Comparison of ENCODE assay signal across 19 cellular contexts in the genomic region with DNA sequence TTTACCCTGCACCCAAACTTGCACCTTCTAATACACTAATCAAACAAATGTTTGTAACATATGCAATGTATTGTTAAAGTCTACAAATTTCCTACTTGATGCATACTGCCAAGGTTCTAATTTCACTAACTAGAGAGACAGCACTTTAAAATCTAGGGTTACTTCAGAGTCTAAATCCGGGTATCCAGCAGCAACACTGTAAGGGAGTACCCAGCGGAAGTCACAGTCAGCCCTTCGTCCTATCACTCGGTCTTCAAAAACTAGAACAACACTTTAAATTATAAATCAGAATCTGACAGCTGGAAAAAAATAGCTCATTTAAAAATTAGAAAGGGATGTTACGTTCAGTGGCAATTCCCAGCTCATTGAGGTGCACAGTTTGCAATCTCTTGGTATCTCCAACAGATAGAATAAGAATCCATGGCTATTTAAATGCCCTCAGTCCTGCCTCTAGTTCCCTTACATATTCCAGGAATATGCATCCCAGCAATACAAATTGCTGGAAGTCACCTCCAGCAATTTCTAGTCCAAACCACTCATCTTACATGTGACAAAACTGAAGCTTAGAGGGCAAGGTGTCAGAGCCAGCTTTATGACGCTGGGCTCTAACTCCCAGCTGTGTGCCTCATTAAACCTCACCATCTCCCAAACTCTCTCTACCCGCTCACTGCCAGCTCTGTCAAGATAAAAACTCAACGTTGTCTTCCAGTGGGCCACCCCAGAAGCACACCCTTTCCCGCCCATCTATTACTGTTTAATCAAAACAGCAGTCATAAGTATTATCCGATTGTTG. TPM values are rescaled to one million over a fixed set of nuclear protein-coding genes. Genes with fewer than 3 reads are reported as not detected.
DNase-seq lines count a peak whose midpoint lies in the region; ATAC-seq, FAIRE-seq and TF ChIP-seq lines count a peak whose summit lies in the region.
"Had no signal": no experiment of that assay in that cellular context is flagged by ENCODE, and none has a peak within 500 bp of the region (broad histone marks: within the 10 kb centered on the region; RNA-seq: fewer than 3 reads in every experiment).

No MANE protein-coding gene starts in this region.

- H3K4me3 Mint-ChIP-seq in activated T-helper 2 cell treated with anti-CD3 and anti-CD28 coated beads, Interferon-gamma antibody, Interleukin-2, Interleukin-4, amounts not matched to agents 10 μg/mL and 5 μg/mL and 100 μg/mL, durations not matched to agents 14 hours and 24 hours and 36 hours (ENCODE audit: low read depth) = no peak overlapping the region

- no peaks in the 10 kb centered on the region for H3F3A ChIP-seq in MM.1S (ENCODE audit: insufficient read depth, low read length)

- in situ Hi-C loops in GM12878 (cut with MboI) = no loop called here

- CTCF ChIA-PET in GM12878 (lab: Yijun Ruan, JAX) = interaction anchor here (0.7 to 3.1 kb wide), 19 partner anchors 9 to 377 kb away, joined by 3 to 11 read pairs (median 4); no protein-coding TSS in a partner anchor

- no peak for TF ChIP-seq RAD21 in GM12878 (IDR thresholded peaks at IDR 0.05; ENCODE audit: insufficient read depth, low read depth, low read length)

- DNase-seq in Right ventricle myocardium superior = no peak
- DNase-seq in cardiac septum (ENCODE audit: low spot score) = no peak
- DNase-seq in GM12878 (ENCODE audit: low read depth, low spot score) = no peak
- no peak for DNase-seq in right cardiac atrium
- no peak for DNase-seq in MM.1S
- no peak for DNase-seq in activated T-helper 2 cell treated with anti-CD3 and anti-CD28 coated beads, Interferon-gamma antibody, Interleukin-2, Interleukin-4, amounts not matched to agents 10 μg/mL and 5 μg/mL and 100 μg/mL, durations not matched to agents 14 hours and 24 hours and 36 hours (ENCODE audit: low spot score)
- no peak for DNase-seq in foreskin fibroblast
- DNase-seq: DMS53, Karpas-422, NCI-H1105 treated with DMSO at 0.1 percent for 48 hours, NCI-H2029, NCI-H446, NCI-H524 treated with DMSO at 0.1 percent for 48 hours, NCI-H774, PC-3 had no signal

- H3K36me3 ChIP-seq in GM12878 (ENCODE audit: control insufficient read depth in 2 of 2, insufficient read depth in 2 of 2, low read length in 1 of 2) (peaks cover 0 to 6% of the 10 kb centered on the region in 2 experiments; a peak in 1 of 4 replicates), MM.1S (replicated peaks; ENCODE audit: insufficient read depth, low read length) (no peaks in the 10 kb centered on the region)
- H3K36me3 ChIP-seq: SJSA1 had no signal

- H3K4me3 ChIP-seq in GM12878 (0 out of 2 replicates have a peak overlapping the region, but pooled peaks have one; percentile 15), right cardiac atrium (ENCODE audit: low read length) (no peak overlapping the region), MM.1S (ENCODE audit: low read length) (no peak overlapping the region), foreskin fibroblast (ENCODE audit: low read depth in 1 of 2, low read length in 2 of 2) (no peak overlapping the region)
- H3K4me3 ChIP-seq: SJSA1 had no signal

- no peaks in the 10 kb centered on the region for H3K27me3 Mint-ChIP-seq in activated T-helper 2 cell treated with anti-CD3 and anti-CD28 coated beads, Interferon-gamma antibody, Interleukin-2, Interleukin-4, amounts not matched to agents 10 μg/mL and 5 μg/mL and 100 μg/mL, durations not matched to agents 14 hours and 24 hours and 36 hours (ENCODE audit: low read depth)

- no peaks in the 10 kb centered on the region for H3K9me3 Mint-ChIP-seq in activated T-helper 2 cell treated with anti-CD3 and anti-CD28 coated beads, Interferon-gamma antibody, Interleukin-2, Interleukin-4, amounts not matched to agents 10 μg/mL and 5 μg/mL and 100 μg/mL, durations not matched to agents 14 hours and 24 hours and 36 hours

- H3K9me3 ChIP-seq in GM12878 (replicated peaks; ENCODE audit: control insufficient read depth, insufficient read depth, low read length) (no peaks in the 10 kb centered on the region), right cardiac atrium (ENCODE audit: control insufficient read depth, low read length) (no peaks in the 10 kb centered on the region), MM.1S (replicated peaks; ENCODE audit: insufficient read depth, low read length) (no peaks in the 10 kb centered on the region)
- H3K9me3 ChIP-seq: SJSA1 had no signal

- no peak for TF ChIP-seq POLR2A in GM12878 (IDR thresholded peaks at IDR 0.05; ENCODE audit: low read depth, low read length)

- no peak for FAIRE-seq in GM12878 (lab: Jason Lieb, UNC)
- FAIRE-seq: D721Med had no signal

- no TSS peak for BruUV-seq in GM12878 (replicated peaks; lab: Mats Ljungman, UMichigan)

- ATAC-seq in Right ventricle myocardium superior (ENCODE audit: poor library complexity) (peak; percentile 46), GM12878 (no peak), right cardiac atrium (peak in 1 of 2 donors; percentile 55)
- ATAC-seq: HCT116, PC-3 had no signal

- SMC1A ChIA-PET in GM12878 (lab: Charles Lee; ENCODE audit: uncharacterized antibody, unreplicated experiment) = interaction anchor here (0.6 to 3.7 kb wide), 33 partner anchors 9 to 338 kb away, joined by 3 to 30 read pairs (median 4); a partner anchor contains a TSS

- POLR2A ChIA-PET in GM12878 (lab: Charles Lee) = interaction anchor here (0.6 to 1.6 kb wide), 8 partner anchors 9 to 159 kb away, joined by 3 to 7 read pairs (median 4); no protein-coding TSS in a partner anchor

- H3K9ac ChIP-seq in GM12878 (ENCODE audit: control insufficient read depth, insufficient read depth, low read length) (no peak overlapping the region), MM.1S (ENCODE audit: low read length) (no peak overlapping the region)

- peaks cover 28% of the 10 kb centered on the region for H3K36me3 Mint-ChIP-seq in activated T-helper 2 cell treated with anti-CD3 and anti-CD28 coated beads, Interferon-gamma antibody, Interleukin-2, Interleukin-4, amounts not matched to agents 10 μg/mL and 5 μg/mL and 100 μg/mL, durations not matched to agents 14 hours and 24 hours and 36 hours (ENCODE audit: low read depth)

- H4K20me1 ChIP-seq in GM12878 (ENCODE audit: control insufficient read depth, insufficient read depth) (peaks cover 2% of the 10 kb centered on the region), MM.1S (ENCODE audit: insufficient read depth, low read length) (no peaks in the 10 kb centered on the region)

- H3K27ac Mint-ChIP-seq in activated T-helper 2 cell treated with anti-CD3 and anti-CD28 coated beads, Interferon-gamma antibody, Interleukin-2, Interleukin-4, amounts not matched to agents 10 μg/mL and 5 μg/mL and 100 μg/mL, durations not matched to agents 14 hours and 24 hours and 36 hours = no peak overlapping the region

- H2AFZ ChIP-seq in GM12878 (ENCODE audit: control insufficient read depth, low read depth, low read length) (no peak overlapping the region), MM.1S (ENCODE audit: low read length) (no peak overlapping the region)

- no peaks in the 10 kb centered on the region for H3K9me2 ChIP-seq in MM.1S (replicated peaks; ENCODE audit: insufficient read depth, low read length)

- no peaks in the 10 kb centered on the region for H3K27me3 ChIP-seq in GM12878 (replicated peaks in 1 of 2; ENCODE audit: control insufficient read depth in 2 of 2, insufficient read depth in 2 of 2, low read length in 1 of 2)
- no peaks in the 10 kb centered on the region for H3K27me3 ChIP-seq in right cardiac atrium (ENCODE audit: control insufficient read depth, insufficient read depth)
- H3K27me3 ChIP-seq in MM.1S (replicated peaks; ENCODE audit: insufficient read depth, low read length) = no peaks in the 10 kb centered on the region
- H3K27me3 ChIP-seq: SJSA1 had no signal

- peaks cover 33% of the 10 kb centered on the region for H3K4me1 Mint-ChIP-seq in activated T-helper 2 cell treated with anti-CD3 and anti-CD28 coated beads, Interferon-gamma antibody, Interleukin-2, Interleukin-4, amounts not matched to agents 10 μg/mL and 5 μg/mL and 100 μg/mL, durations not matched to agents 14 hours and 24 hours and 36 hours (ENCODE audit: low read depth)

- intact Hi-C loops in Right ventricle myocardium superior (cut with DNase I) (loop anchor here (10.0 kb wide), 1 partner anchor 267 kb away; no protein-coding TSS in a partner anchor), cardiac septum (cut with DNase I) (loop anchor here (10.0 kb wide), 1 partner anchor 57 kb away; no protein-coding TSS in a partner anchor), GM12878 (cut with micrococcal nuclease; ENCODE audit: unreplicated experiment) (loop anchor here (5.0 kb wide), 1 partner anchor 290 kb away; no protein-coding TSS in a partner anchor), right cardiac atrium (cut with DNase I) (loop anchor here in 2 of 4 donors (10.0 kb wide), 2 partner anchors 127 to 267 kb away; no protein-coding TSS in a partner anchor)
- intact Hi-C loops in activated T-helper 2 cell treated with anti-CD3 and anti-CD28 coated beads, Interferon-gamma antibody, Interleukin-2, Interleukin-4, amounts not matched to agents 10 μg/mL and 5 μg/mL and 100 μg/mL, durations not matched to agents 14 hours and 24 hours and 36 hours (cut with micrococcal nuclease) = no loop called here

- H3K79me2 ChIP-seq in GM12878 (ENCODE audit: control insufficient read depth, insufficient read depth, low read length) (peaks cover 84% of the 10 kb centered on the region), MM.1S (ENCODE audit: low read length) (no peaks in the 10 kb centered on the region)

- H3K27ac ChIP-seq in GM12878 (ENCODE audit: control insufficient read depth, insufficient read depth) (no peak overlapping the region), right cardiac atrium (ENCODE audit: low read length) (peak overlapping the region; percentile 37), MM.1S (ENCODE audit: low read length) (no peak overlapping the region)
- H3K27ac ChIP-seq: HL-60, SJSA1 had no signal

- TF ChIP-seq CTCF in GM12878 (IDR thresholded peaks at IDR 0.05 in 2 of 3, conservative IDR thresholded peaks at IDR 0.05 in 1 of 3; ENCODE audit: control insufficient read depth in 2 of 3, extremely low read depth in 1 of 3, insufficient read depth in 1 of 3, low read depth in 3 of 3, low read length in 3 of 3) = no peak
- no peak for TF ChIP-seq CTCF in MM.1S (IDR thresholded peaks at IDR 0.05; ENCODE audit: low read length)
- TF ChIP-seq CTCF in foreskin fibroblast (IDR thresholded peaks at IDR 0.05; ENCODE audit: low read depth, low read length) = no peak

- H3K4me1 ChIP-seq in GM12878 (ENCODE audit: control insufficient read depth, insufficient read depth, low read length) (peaks cover 21% of the 10 kb centered on the region), right cardiac atrium (ENCODE audit: control insufficient read depth, insufficient read depth, low read length) (no peaks in the 10 kb centered on the region), MM.1S (ENCODE audit: low read length) (no peaks in the 10 kb centered on the region)
- H3K4me1 ChIP-seq: SJSA1 had no signal

- TF ChIP-seq EP300 in GM12878 (IDR thresholded peaks at IDR 0.05; ENCODE audit: borderline replicate concordance in 1 of 2, control insufficient read depth in 1 of 2, low read depth in 2 of 2, low read length in 2 of 2) = no peak

- H3K4me2 ChIP-seq in GM12878 (ENCODE audit: control insufficient read depth, insufficient read depth) = peak overlapping the region; percentile 3; the same call in 1 of the 2 replicates
- H3K4me2 ChIP-seq in MM.1S (ENCODE audit: low read depth, low read length) = no peak overlapping the region

- RAD21 ChIA-PET in GM12878 (lab: Charles Lee; ENCODE audit: unreplicated experiment) = interaction anchor here (0.7 to 2.1 kb wide), 15 partner anchors 9 to 265 kb away, joined by 3 to 11 read pairs (median 4); no protein-coding TSS in a partner anchor

- 99% methylated on average over 10 of the region's 10 CpGs for WGBS in GM12878 (ENCODE audit: insufficient coverage, insufficient replicate concordance, low lambda C conversion rate, missing lambda C conversion rate)
- 71% methylated on average over 10 of the region's 10 CpGs for WGBS in right cardiac atrium

RNA-seq across cellular contexts. Expression of a gene that starts 8.1 kb away (rescaled TPM):
- total RNA-seq in Right ventricle myocardium superior = 22.5 TPM
- 42.2 TPM for total RNA-seq in cardiac septum
- total RNA-seq in GM12878 (2013; cell fraction: nucleolus; rRNA removed) = 150 and 178 TPM in 2 replicates
- total RNA-seq in GM12878 (2014; rRNA removed) = 44.8 and 55.4 TPM in 2 replicates
- 51.6 and 52.1 TPM in 2 replicates for total RNA-seq in GM12878 (2014; rRNA removed; fragmentation: Illumina TruSeq; extraction: Trizol)
- 73.6 and 74.3 TPM in 2 replicates for total RNA-seq in GM12878 (2021)
- polyA plus RNA-seq in GM12878 (2011; ENCODE audit: low read depth) = 34.0 TPM
- 29.8 and 31.3 TPM in 2 replicates for polyA plus RNA-seq in GM12878 (2011; rRNA removed)
- polyA plus RNA-seq in GM12878 (2011; cell fraction: cytosol; rRNA removed) = 13.9 and 16.5 TPM in 2 replicates
- polyA plus RNA-seq in GM12878 (2011; cell fraction: nucleus; rRNA removed) = 56.3 and 56.8 TPM in 2 replicates
- 54.7 and 56.7 TPM in 2 replicates for polyA plus RNA-seq in GM12878 (2012)
- polyA plus RNA-seq in GM12878 (2014; fragmentation: Illumina TruSeq; extraction: Trizol) = 65.1 and 67.4 TPM in 2 replicates
- polyA plus RNA-seq in GM12878 (2014; fragmentation: Nextera tagmentation; extraction: Ambion mirVana) = 10 to 100 TPM; 13.9 to 15.9 TPM
- polyA plus RNA-seq in GM12878 (2014; rRNA removed) = 35.3 and 39.5 TPM in 2 replicates
- 10 to 100 TPM; 53.5 to 63.5 TPM for polyA plus RNA-seq in GM12878 (2016; fragmentation: Nextera tagmentation; extraction: Ambion mirVana)
- polyA minus RNA-seq in GM12878 (2011; rRNA and poly(A)+ RNA removed) = 49.2 and 55.0 TPM in 2 replicates
- polyA minus RNA-seq in GM12878 (2011; cell fraction: cytosol; rRNA and poly(A)+ RNA removed) = 11.8 and 14.1 TPM in 2 replicates
- polyA minus RNA-seq in GM12878 (2011; cell fraction: nucleus; rRNA and poly(A)+ RNA removed) = 87.8 and 130 TPM in 2 replicates
- total RNA-seq in right cardiac atrium = 10 to 100 TPM; 17.1 to 27.4 (median 22.8) TPM
- polyA plus RNA-seq in right cardiac atrium = 8.1 TPM
- 39.9 and 44.0 TPM in 2 replicates for total RNA-seq in activated T-helper 2 cell treated with anti-CD3 and anti-CD28 coated beads, Interferon-gamma antibody, Interleukin-2, Interleukin-4, amounts not matched to agents 10 μg/mL and 5 μg/mL and 100 μg/mL, durations not matched to agents 14 hours and 24 hours and 36 hours
